In the genomic region with DNA sequence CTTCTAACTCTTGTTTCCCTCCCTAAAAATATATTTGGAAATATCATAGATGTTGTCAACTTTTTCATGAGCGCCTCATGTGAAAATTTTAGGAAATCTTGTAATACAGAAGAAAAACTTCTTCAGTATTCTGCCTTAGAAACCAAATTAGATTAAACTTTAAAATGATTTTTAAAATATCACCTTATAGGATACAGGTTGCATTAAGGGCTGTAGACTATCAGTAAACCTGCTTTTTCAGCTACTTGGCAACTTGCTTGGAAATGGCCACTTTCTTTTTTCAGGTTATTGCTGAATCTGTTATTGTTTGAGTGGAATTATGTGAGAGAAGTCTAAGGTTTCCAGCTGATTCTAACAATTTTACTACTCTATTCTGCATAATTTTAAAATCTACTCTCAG, we compare ENCODE assay signal across 28 cellular contexts. TPM values are rescaled to one million over a fixed set of nuclear protein-coding genes. Genes with fewer than 3 reads are reported as not detected.
DNase-seq lines count a peak whose midpoint lies in the region; ATAC-seq, FAIRE-seq and TF ChIP-seq lines count a peak whose summit lies in the region.
"Had no signal": no experiment of that assay in that cellular context is flagged by ENCODE, and none has a peak within 500 bp of the region (broad histone marks: within the 10 kb centered on the region; RNA-seq: fewer than 3 reads in every experiment).

No MANE protein-coding gene starts in this region.

- H4K20me1 ChIP-seq in PC-9 (ENCODE audit: insufficient read depth): peaks cover 100% of the 10 kb centered on the region
- peaks cover 17% of the 10 kb centered on the region for H4K20me1 ChIP-seq in endothelial cell of umbilical vein (replicated peaks; ENCODE audit: control insufficient read depth, extremely low read depth, insufficient read depth, low read length)

- peaks cover 100% of the 10 kb centered on the region for H3F3A ChIP-seq in PC-9 (ENCODE audit: insufficient read depth, low read depth)

- no peaks in the 10 kb centered on the region for H3K27me3 Mint-ChIP-seq in stimulated activated naive B cell treated with anti-CD40 and anti-IgM and Interleukin-4, amounts not matched to agents 10 μg/mL and 1 μg/mL and 100 μg/mL, for 72 hours
- H3K27me3 Mint-ChIP-seq: CD4-positive, alpha-beta memory T cell; CD4-positive, CD25-positive, alpha-beta regulatory T cell; CD8-positive, alpha-beta memory T cell had no signal

- TF ChIP-seq CTCF in PC-9 (conservative IDR thresholded peaks at IDR 0.05) (no peak), endothelial cell of umbilical vein (IDR thresholded peaks at IDR 0.05; ENCODE audit: extremely low read depth in 1 of 2, insufficient read depth in 1 of 2, low read depth in 1 of 2, low read length in 2 of 2) (no peak)

- H3K4me3 Mint-ChIP-seq in stimulated activated naive B cell treated with anti-CD40 and anti-IgM and Interleukin-4, amounts not matched to agents 10 μg/mL and 1 μg/mL and 100 μg/mL, for 72 hours: no peak overlapping the region
- H3K4me3 Mint-ChIP-seq: CD14-positive monocyte; CD4-positive, alpha-beta memory T cell; CD4-positive, CD25-positive, alpha-beta regulatory T cell; CD8-positive, alpha-beta memory T cell had no signal

- H3K27me3 ChIP-seq in ACC112 (ENCODE audit: insufficient read depth, low read length) (no peaks in the 10 kb centered on the region), PC-9 (ENCODE audit: insufficient read depth, low read depth) (no peaks in the 10 kb centered on the region), endothelial cell of umbilical vein (ENCODE audit: control insufficient read depth in 2 of 2, insufficient read depth in 2 of 2, low read length in 2 of 2) (no peaks in the 10 kb centered on the region)
- H3K27me3 ChIP-seq: BE2C, BLaER1 had no signal

- H3K79me2 ChIP-seq in ACC112 (ENCODE audit: control insufficient read depth, insufficient read depth, low read length, unreplicated experiment): peaks cover 80% of the 10 kb centered on the region
- H3K79me2 ChIP-seq in PC-9 (ENCODE audit: low read depth): peaks cover 99% of the 10 kb centered on the region
- H3K79me2 ChIP-seq in endothelial cell of umbilical vein (ENCODE audit: control insufficient read depth, insufficient read depth, low read length): peaks cover 96% of the 10 kb centered on the region

- H3K36me3 ChIP-seq in ACC112 (ENCODE audit: insufficient read depth, low read length) (peaks cover 59% of the 10 kb centered on the region), PC-9 (ENCODE audit: low read depth) (peaks cover 82% of the 10 kb centered on the region), endothelial cell of umbilical vein (ENCODE audit: control insufficient read depth in 2 of 2, extremely low read depth in 1 of 2, insufficient read depth in 2 of 2, low read length in 2 of 2) (peaks cover 22 to 57% of the 10 kb centered on the region in 2 experiments)

- H2AFZ ChIP-seq in ACC112 (ENCODE audit: low read length, unreplicated experiment) (no peak overlapping the region), PC-9 (no peak overlapping the region), endothelial cell of umbilical vein (ENCODE audit: low read depth, low read length) (no peak overlapping the region)

- peak overlapping the region; percentile 1; the same call in 1 of the 2 replicates for H3K27ac ChIP-seq in ACC112 (ENCODE audit: low read depth, low read length)
- H3K27ac ChIP-seq in PC-9: peak overlapping the region; percentile 77
- no peak overlapping the region for H3K27ac ChIP-seq in endothelial cell of umbilical vein (ENCODE audit: insufficient read depth, low read depth, low read length)
- H3K27ac ChIP-seq: BLaER1 had no signal

- no peak overlapping the region for H3K4me3 ChIP-seq in ACC112 (ENCODE audit: low read depth, low read length)
- H3K4me3 ChIP-seq in PC-9: no peak overlapping the region
- no peak overlapping the region for H3K4me3 ChIP-seq in endothelial cell of umbilical vein (replicated peaks in 1 of 3; ENCODE audit: insufficient read depth in 1 of 3, low read depth in 1 of 3, low read length in 3 of 3)
- H3K4me3 ChIP-seq: BLaER1, GM12878 had no signal

- POLR2A ChIA-PET in PC-9 (lab: Charles Lee; ENCODE audit: unreplicated experiment): no interaction called here
- POLR2A ChIA-PET in endothelial cell of umbilical vein (lab: Charles Lee): interaction anchor here (1.5 to 1.7 kb wide), 2 partner anchors 25 to 97 kb away, joined by 3 to 4 read pairs; partner anchors contain the start of gene TXNRD1

- no peak for ATAC-seq in stimulated activated naive B cell treated with anti-CD40 and anti-IgM and Interleukin-4, amounts not matched to agents 10 μg/mL and 1 μg/mL and 100 μg/mL, for 72 hours (replicated peaks)
- ATAC-seq: GM12878 had no signal

- TF ChIP-seq POLR2A in endothelial cell of umbilical vein (IDR thresholded peaks at IDR 0.05; ENCODE audit: low read depth, low read length): peak; percentile 49

- H3K4me2 ChIP-seq in PC-9 (peak overlapping the region; percentile 22), endothelial cell of umbilical vein (ENCODE audit: insufficient read depth, low read length) (no peak overlapping the region)
- H3K4me2 ChIP-seq: BLaER1 had no signal

- DNase-seq in PC-9 (no peak), endothelial cell of umbilical vein (ENCODE audit: low read depth, low spot score) (no peak), putamen (ENCODE audit: low spot score) (no peak), NCI-H748 treated with DMSO at 0.1 percent for 48 hours (lab: John Stamatoyannopoulos, UW) (no peak)
- no peak for DNase-seq in stimulated activated naive B cell treated with anti-CD40 and anti-IgM and Interleukin-4, amounts not matched to agents 10 μg/mL and 1 μg/mL and 100 μg/mL, for 72 hours
- DNase-seq in activated CD4-positive, alpha-beta T cell treated with anti-CD3 and anti-CD28 coated beads for 1 hour: no peak
- DNase-seq: 8988T; ACHN; BE2C; C1 segment of cervical spinal cord; CD4-positive, alpha-beta memory T cell; CD4-positive, CD25-positive, alpha-beta regulatory T cell; CD8-positive, alpha-beta memory T cell; COR-L47; DMS 273 treated with DMSO at 0.1 percent for 48 hours; DMS153; DMS53; DMS79; DND-41; EL; GDM1 had no signal

- dilution Hi-C loops in endothelial cell of umbilical vein (cut with MboI; ENCODE audit: extremely low pct_ligation_motif_present, low sequenced_read_pairs): no loop called here

- no peaks in the 10 kb centered on the region for H3K9me3 Mint-ChIP-seq in stimulated activated naive B cell treated with anti-CD40 and anti-IgM and Interleukin-4, amounts not matched to agents 10 μg/mL and 1 μg/mL and 100 μg/mL, for 72 hours
- H3K9me3 Mint-ChIP-seq: CD14-positive monocyte; CD4-positive, alpha-beta memory T cell; CD4-positive, CD25-positive, alpha-beta regulatory T cell; CD8-positive, alpha-beta memory T cell had no signal

- H3K27ac Mint-ChIP-seq in stimulated activated naive B cell treated with anti-CD40 and anti-IgM and Interleukin-4, amounts not matched to agents 10 μg/mL and 1 μg/mL and 100 μg/mL, for 72 hours: no peak overlapping the region
- H3K27ac Mint-ChIP-seq: CD4-positive, alpha-beta memory T cell; CD4-positive, CD25-positive, alpha-beta regulatory T cell; CD8-positive, alpha-beta memory T cell had no signal

- FAIRE-seq in endothelial cell of umbilical vein (lab: Jason Lieb, UNC): no peak
- FAIRE-seq: A204.1, GM12878, GM12892, GM18507 had no signal

- no peaks in the 10 kb centered on the region for H3K9me1 ChIP-seq in endothelial cell of umbilical vein (replicated peaks; ENCODE audit: control insufficient read depth, extremely low read depth, insufficient read depth, low read length)

- CTCF ChIA-PET in PC-9 (lab: Charles Lee): no interaction called here
- CTCF ChIA-PET in endothelial cell of umbilical vein (lab: Charles Lee): no interaction called here

- intact Hi-C loops in PC-9 (cut with micrococcal nuclease; ENCODE audit: unreplicated experiment): loop anchor here (10.0 kb wide), 1 partner anchor 178 kb away; the partner anchor contains the start of gene NFYB
- intact Hi-C loops in endothelial cell of umbilical vein (cut with micrococcal nuclease): no loop called here

- H3K9ac ChIP-seq in endothelial cell of umbilical vein (replicated peaks; ENCODE audit: extremely low read depth, insufficient read depth, low read length): no peak overlapping the region
- H3K9ac ChIP-seq: BLaER1 had no signal

- H3K9me3 ChIP-seq in PC-9 (ENCODE audit: insufficient read depth, low read depth): no peaks in the 10 kb centered on the region
- no peaks in the 10 kb centered on the region for H3K9me3 ChIP-seq in endothelial cell of umbilical vein (replicated peaks; ENCODE audit: control insufficient read depth, insufficient read depth, low read length)
- H3K9me3 ChIP-seq: BE2C, BLaER1 had no signal

- peaks cover 31 to 38% of the 10 kb centered on the region in 2 donors for H3K36me3 Mint-ChIP-seq in stimulated activated naive B cell treated with anti-CD40 and anti-IgM and Interleukin-4, amounts not matched to agents 10 μg/mL and 1 μg/mL and 100 μg/mL, for 72 hours

- H3K4me1 ChIP-seq in ACC112 (ENCODE audit: control insufficient read depth, insufficient read depth, low read length, unreplicated experiment): peaks cover 28% of the 10 kb centered on the region
- peaks cover 94% of the 10 kb centered on the region for H3K4me1 ChIP-seq in PC-9 (replicated peaks; ENCODE audit: insufficient read depth)
- H3K4me1 ChIP-seq in endothelial cell of umbilical vein (ENCODE audit: control insufficient read depth, extremely low read depth, insufficient read depth, low read length): peaks cover 14% of the 10 kb centered on the region
- H3K4me1 ChIP-seq: BE2C, BLaER1 had no signal

- BruUV-seq in PC-9 (replicated peaks; lab: Mats Ljungman, UMichigan): no TSS peak
- no TSS peak for BruUV-seq in endothelial cell of umbilical vein (replicated peaks; lab: Mats Ljungman, UMichigan)

- H3K4me1 Mint-ChIP-seq in stimulated activated naive B cell treated with anti-CD40 and anti-IgM and Interleukin-4, amounts not matched to agents 10 μg/mL and 1 μg/mL and 100 μg/mL, for 72 hours: peaks cover 5% of the 10 kb centered on the region in 2 donors

- no peaks in the 10 kb centered on the region for H3K9me2 ChIP-seq in PC-9 (ENCODE audit: insufficient read depth)

TF ChIP-seq in endothelial cell of umbilical vein, 7 proteins besides CTCF, POLR2A, EP300 and RAD21 (continues in another document):
- TF ChIP-seq MYC (IDR thresholded peaks at IDR 0.05; ENCODE audit: low read depth, low read length) (no peak), MAX (IDR thresholded peaks at IDR 0.05; ENCODE audit: insufficient read depth, insufficient read length) (no peak)

RNA-seq across cellular contexts. Expression of gene EID3, which starts 9.1 kb away (rescaled TPM):
- total RNA-seq in PC-9 (2021): 42.4 and 47.4 TPM in 2 replicates
- total RNA-seq in endothelial cell of umbilical vein: 12.7 and 14.5 TPM in 2 replicates
- polyA plus RNA-seq in endothelial cell of umbilical vein: 1.2 and 1.5 TPM in 2 replicates
- polyA plus RNA-seq in endothelial cell of umbilical vein (2011; cell fraction: cytosol; rRNA removed): 1.0 and 1.3 TPM in 2 replicates
- 15.9 and 18.5 TPM in 2 replicates for polyA plus RNA-seq in endothelial cell of umbilical vein (2011; cell fraction: nucleus; rRNA removed)
- polyA plus RNA-seq in endothelial cell of umbilical vein (2012): 0.82 and 1.2 TPM in 2 replicates
- 12.0 and 16.2 TPM in 2 replicates for polyA minus RNA-seq in endothelial cell of umbilical vein
- 1.5 TPM for polyA minus RNA-seq in endothelial cell of umbilical vein (2011; cell fraction: cytosol; rRNA and poly(A)+ RNA removed)
- 47.8 and 76.6 TPM in 2 replicates for polyA minus RNA-seq in endothelial cell of umbilical vein (2011; cell fraction: nucleus; rRNA and poly(A)+ RNA removed)
